In the genomic region with DNA sequence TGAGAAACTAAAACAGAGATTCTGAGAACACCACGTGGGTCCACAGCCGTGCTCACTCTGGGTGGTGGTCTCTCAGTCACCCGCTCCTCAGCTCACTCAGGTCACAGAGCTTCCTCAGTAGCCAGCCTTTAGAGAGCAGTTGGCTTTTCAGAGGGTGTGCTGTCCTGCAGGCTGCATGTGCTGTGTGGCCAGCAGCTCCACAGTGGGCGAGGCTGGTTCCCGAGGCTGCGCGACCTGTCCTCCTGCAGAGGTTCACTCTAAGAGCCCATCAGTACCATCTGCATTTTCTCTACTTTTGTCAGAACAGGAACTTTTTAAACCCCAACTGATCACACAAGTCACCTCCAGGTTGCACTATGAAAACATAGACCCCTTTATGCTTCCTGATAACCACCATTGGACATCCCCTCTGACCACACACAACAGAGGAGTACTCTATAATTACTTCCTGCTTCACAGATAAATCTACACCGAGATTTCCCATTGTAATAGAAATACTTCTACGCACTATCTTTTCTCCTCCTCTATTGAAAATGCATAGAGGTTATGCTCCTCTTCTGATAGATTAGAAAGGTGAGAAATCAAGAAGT, we compare ENCODE assay signal across 1 cellular context.
TF ChIP-seq lines count a peak whose summit lies in the region.

No MANE protein-coding gene starts in this region.

TF ChIP-seq in H1, 55 proteins besides CTCF, POLR2A, EP300 and RAD21 (continued from another document):
- TF ChIP-seq TBP (IDR thresholded peaks at IDR 0.05; ENCODE audit: low read depth, low read length) (no peak), CREB1 (IDR thresholded peaks at IDR 0.05) (no peak), POLR2AphosphoS5 (IDR thresholded peaks at IDR 0.05; ENCODE audit: low read depth, low read length) (no peak), BACH1 (IDR thresholded peaks at IDR 0.05; ENCODE audit: low read length) (no peak), TCF12 (IDR thresholded peaks at IDR 0.05; ENCODE audit: low read depth, low read length) (no peak), GTF2F1 (IDR thresholded peaks at IDR 0.05; ENCODE audit: borderline replicate concordance, low read depth, low read length) (no peak), TAF7 (optimal IDR thresholded peaks at IDR 0.05; ENCODE audit: borderline replicate concordance, low read depth, low read length) (no peak), FOSL1 (IDR thresholded peaks at IDR 0.05; ENCODE audit: insufficient read depth, low read depth, low read length) (no peak)
- TF ChIP-seq, protein P1, sequence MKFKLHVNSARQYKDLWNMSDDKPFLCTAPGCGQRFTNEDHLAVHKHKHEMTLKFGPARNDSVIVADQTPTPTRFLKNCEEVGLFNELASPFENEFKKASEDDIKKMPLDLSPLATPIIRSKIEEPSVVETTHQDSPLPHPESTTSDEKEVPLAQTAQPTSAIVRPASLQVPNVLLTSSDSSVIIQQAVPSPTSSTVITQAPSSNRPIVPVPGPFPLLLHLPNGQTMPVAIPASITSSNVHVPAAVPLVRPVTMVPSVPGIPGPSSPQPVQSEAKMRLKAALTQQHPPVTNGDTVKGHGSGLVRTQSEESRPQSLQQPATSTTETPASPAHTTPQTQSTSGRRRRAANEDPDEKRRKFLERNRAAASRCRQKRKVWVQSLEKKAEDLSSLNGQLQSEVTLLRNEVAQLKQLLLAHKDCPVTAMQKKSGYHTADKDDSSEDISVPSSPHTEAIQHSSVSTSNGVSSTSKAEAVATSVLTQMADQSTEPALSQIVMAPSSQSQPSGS (IDR thresholded peaks at IDR 0.05; ENCODE audit: low read length), result no peak
- TF ChIP-seq, protein P2, sequence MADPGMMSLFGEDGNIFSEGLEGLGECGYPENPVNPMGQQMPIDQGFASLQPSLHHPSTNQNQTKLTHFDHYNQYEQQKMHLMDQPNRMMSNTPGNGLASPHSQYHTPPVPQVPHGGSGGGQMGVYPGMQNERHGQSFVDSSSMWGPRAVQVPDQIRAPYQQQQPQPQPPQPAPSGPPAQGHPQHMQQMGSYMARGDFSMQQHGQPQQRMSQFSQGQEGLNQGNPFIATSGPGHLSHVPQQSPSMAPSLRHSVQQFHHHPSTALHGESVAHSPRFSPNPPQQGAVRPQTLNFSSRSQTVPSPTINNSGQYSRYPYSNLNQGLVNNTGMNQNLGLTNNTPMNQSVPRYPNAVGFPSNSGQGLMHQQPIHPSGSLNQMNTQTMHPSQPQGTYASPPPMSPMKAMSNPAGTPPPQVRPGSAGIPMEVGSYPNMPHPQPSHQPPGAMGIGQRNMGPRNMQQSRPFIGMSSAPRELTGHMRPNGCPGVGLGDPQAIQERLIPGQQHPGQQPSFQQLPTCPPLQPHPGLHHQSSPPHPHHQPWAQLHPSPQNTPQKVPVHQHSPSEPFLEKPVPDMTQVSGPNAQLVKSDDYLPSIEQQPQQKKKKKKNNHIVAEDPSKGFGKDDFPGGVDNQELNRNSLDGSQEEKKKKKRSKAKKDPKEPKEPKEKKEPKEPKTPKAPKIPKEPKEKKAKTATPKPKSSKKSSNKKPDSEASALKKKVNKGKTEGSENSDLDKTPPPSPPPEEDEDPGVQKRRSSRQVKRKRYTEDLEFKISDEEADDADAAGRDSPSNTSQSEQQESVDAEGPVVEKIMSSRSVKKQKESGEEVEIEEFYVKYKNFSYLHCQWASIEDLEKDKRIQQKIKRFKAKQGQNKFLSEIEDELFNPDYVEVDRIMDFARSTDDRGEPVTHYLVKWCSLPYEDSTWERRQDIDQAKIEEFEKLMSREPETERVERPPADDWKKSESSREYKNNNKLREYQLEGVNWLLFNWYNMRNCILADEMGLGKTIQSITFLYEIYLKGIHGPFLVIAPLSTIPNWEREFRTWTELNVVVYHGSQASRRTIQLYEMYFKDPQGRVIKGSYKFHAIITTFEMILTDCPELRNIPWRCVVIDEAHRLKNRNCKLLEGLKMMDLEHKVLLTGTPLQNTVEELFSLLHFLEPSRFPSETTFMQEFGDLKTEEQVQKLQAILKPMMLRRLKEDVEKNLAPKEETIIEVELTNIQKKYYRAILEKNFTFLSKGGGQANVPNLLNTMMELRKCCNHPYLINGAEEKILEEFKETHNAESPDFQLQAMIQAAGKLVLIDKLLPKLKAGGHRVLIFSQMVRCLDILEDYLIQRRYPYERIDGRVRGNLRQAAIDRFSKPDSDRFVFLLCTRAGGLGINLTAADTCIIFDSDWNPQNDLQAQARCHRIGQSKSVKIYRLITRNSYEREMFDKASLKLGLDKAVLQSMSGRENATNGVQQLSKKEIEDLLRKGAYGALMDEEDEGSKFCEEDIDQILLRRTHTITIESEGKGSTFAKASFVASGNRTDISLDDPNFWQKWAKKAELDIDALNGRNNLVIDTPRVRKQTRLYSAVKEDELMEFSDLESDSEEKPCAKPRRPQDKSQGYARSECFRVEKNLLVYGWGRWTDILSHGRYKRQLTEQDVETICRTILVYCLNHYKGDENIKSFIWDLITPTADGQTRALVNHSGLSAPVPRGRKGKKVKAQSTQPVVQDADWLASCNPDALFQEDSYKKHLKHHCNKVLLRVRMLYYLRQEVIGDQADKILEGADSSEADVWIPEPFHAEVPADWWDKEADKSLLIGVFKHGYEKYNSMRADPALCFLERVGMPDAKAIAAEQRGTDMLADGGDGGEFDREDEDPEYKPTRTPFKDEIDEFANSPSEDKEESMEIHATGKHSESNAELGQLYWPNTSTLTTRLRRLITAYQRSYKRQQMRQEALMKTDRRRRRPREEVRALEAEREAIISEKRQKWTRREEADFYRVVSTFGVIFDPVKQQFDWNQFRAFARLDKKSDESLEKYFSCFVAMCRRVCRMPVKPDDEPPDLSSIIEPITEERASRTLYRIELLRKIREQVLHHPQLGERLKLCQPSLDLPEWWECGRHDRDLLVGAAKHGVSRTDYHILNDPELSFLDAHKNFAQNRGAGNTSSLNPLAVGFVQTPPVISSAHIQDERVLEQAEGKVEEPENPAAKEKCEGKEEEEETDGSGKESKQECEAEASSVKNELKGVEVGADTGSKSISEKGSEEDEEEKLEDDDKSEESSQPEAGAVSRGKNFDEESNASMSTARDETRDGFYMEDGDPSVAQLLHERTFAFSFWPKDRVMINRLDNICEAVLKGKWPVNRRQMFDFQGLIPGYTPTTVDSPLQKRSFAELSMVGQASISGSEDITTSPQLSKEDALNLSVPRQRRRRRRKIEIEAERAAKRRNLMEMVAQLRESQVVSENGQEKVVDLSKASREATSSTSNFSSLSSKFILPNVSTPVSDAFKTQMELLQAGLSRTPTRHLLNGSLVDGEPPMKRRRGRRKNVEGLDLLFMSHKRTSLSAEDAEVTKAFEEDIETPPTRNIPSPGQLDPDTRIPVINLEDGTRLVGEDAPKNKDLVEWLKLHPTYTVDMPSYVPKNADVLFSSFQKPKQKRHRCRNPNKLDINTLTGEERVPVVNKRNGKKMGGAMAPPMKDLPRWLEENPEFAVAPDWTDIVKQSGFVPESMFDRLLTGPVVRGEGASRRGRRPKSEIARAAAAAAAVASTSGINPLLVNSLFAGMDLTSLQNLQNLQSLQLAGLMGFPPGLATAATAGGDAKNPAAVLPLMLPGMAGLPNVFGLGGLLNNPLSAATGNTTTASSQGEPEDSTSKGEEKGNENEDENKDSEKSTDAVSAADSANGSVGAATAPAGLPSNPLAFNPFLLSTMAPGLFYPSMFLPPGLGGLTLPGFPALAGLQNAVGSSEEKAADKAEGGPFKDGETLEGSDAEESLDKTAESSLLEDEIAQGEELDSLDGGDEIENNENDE (IDR thresholded peaks at IDR 0.05; ENCODE audit: insufficient replicate concordance, low read length), result no peak
- TF ChIP-seq, protein P3, sequence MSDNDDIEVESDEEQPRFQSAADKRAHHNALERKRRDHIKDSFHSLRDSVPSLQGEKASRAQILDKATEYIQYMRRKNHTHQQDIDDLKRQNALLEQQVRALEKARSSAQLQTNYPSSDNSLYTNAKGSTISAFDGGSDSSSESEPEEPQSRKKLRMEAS (IDR thresholded peaks at IDR 0.05), result no peak
